17 cellular contexts compared by ENCODE assay signal in the genomic region with DNA sequence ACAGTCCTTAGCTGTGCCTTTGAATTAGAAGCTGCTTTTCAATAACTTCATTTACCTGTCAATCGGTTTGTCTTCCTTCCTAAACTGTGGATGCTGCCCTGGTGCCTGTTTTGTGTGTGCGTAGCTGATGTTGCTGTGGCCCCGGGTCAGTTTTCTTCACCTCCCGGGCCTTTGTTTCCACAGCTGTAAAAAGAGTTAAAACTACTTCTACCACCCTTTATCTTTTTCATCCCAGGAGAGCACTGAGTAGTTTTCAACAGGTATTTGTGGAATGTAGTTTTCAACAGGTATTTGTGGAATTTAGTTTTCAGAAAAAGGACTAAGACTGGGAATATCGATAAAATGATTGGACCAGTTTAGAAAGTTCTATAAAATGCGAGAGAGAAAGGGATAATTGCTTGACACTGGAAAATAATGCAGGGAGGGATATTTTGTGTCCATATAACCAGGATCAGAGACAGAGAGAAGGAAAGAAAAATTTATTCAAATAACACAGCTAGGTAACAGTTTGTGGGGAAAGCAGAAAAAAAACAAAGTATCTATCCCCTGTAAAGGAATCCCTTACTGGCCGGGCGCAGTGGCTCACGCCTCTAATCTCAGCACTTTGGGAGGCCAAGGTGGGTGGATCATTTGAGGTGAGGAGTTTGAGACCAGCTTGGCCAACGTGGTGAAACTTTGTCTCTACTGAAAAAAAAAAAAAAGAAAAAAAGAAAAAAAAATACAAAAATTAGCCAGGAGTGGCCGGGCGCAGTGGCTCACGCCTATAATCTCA. TPM values are rescaled to one million over a fixed set of nuclear protein-coding genes. Genes with fewer than 3 reads are reported as not detected.
DNase-seq lines count a peak whose midpoint lies in the region; ATAC-seq and TF ChIP-seq lines count a peak whose summit lies in the region.
"Had no signal": no experiment of that assay in that cellular context is flagged by ENCODE, and none has a peak within 500 bp of the region (broad histone marks: within the 10 kb centered on the region; RNA-seq: fewer than 3 reads in every experiment).

No MANE protein-coding gene starts in this region.

- peaks cover 2% of the 10 kb centered on the region for H3K36me3 Mint-ChIP-seq in T-helper 2 cell treated with Interferon-gamma antibody and Interleukin-4, amounts not matched to agents 5 μg/mL and 100 μg/mL, for 36 hours (ENCODE audit: low read depth)
- H3K36me3 Mint-ChIP-seq in WTC11 (no peaks in the 10 kb centered on the region), mesothelial cell of epicardium (peaks cover 7% of the 10 kb centered on the region)
- H3K36me3 Mint-ChIP-seq: CD14-positive monocyte had no signal

- H3K4me1 Mint-ChIP-seq in T-helper 2 cell treated with Interferon-gamma antibody and Interleukin-4, amounts not matched to agents 5 μg/mL and 100 μg/mL, for 36 hours (ENCODE audit: low read depth): no peaks in the 10 kb centered on the region
- H3K4me1 Mint-ChIP-seq in WTC11 (peaks cover 32% of the 10 kb centered on the region), mesothelial cell of epicardium (peaks cover 16% of the 10 kb centered on the region)

- peak; percentile 1 for DNase-seq in T-helper 2 cell treated with Interferon-gamma antibody and Interleukin-4, amounts not matched to agents 5 μg/mL and 100 μg/mL, for 36 hours (ENCODE audit: low spot score)
- DNase-seq in T-helper 2 cell (no peak), WTC11 (ENCODE audit: low spot score) (no peak), mesothelial cell of epicardium (ENCODE audit: low spot score in 2 of 2, unreplicated experiment in 2 of 2) (no peak), DMS79 (lab: John Stamatoyannopoulos, UW) (no peak), esophagus squamous epithelium (lab: John Stamatoyannopoulos, UW) (no peak), SJCRH30 (no peak)
- DNase-seq: GOT3, IMR-90, NCI-H1436, NCI-H2029 treated with DMSO at 0.1 percent for 48 hours, NCI-H2171, NCI-H526 had no signal

- no peak overlapping the region for H3K4me3 Mint-ChIP-seq in T-helper 2 cell treated with Interferon-gamma antibody and Interleukin-4, amounts not matched to agents 5 μg/mL and 100 μg/mL, for 36 hours
- H3K4me3 Mint-ChIP-seq in WTC11 (no peak overlapping the region), mesothelial cell of epicardium (no peak overlapping the region)

- no peak overlapping the region for H3K27ac Mint-ChIP-seq in T-helper 2 cell treated with Interferon-gamma antibody and Interleukin-4, amounts not matched to agents 5 μg/mL and 100 μg/mL, for 36 hours
- H3K27ac Mint-ChIP-seq in WTC11 (peak overlapping the region; percentile 78), mesothelial cell of epicardium (peak overlapping the region; percentile 94)
- H3K27ac Mint-ChIP-seq: CD14-positive monocyte had no signal

- ATAC-seq in WTC11: peak; percentile 46
- ATAC-seq in HG03521 (IDR thresholded peaks at IDR 0.05; ENCODE audit: unreplicated experiment): no peak

- H3K9me3 Mint-ChIP-seq in T-helper 2 cell treated with Interferon-gamma antibody and Interleukin-4, amounts not matched to agents 5 μg/mL and 100 μg/mL, for 36 hours: no peaks in the 10 kb centered on the region
- no peaks in the 10 kb centered on the region for H3K9me3 Mint-ChIP-seq in WTC11
- no peaks in the 10 kb centered on the region for H3K9me3 Mint-ChIP-seq in mesothelial cell of epicardium

- H3K27ac ChIP-seq in esophagus squamous epithelium (no peak overlapping the region), SJCRH30 (no peak overlapping the region)
- H3K27ac ChIP-seq: 22Rv1 had no signal

- 70 to 82% methylated on average over 10 to 13 of the region's 13 CpGs for whole genome bisulfite sequencing in esophagus squamous epithelium, 2 donors

- peaks cover 11% of the 10 kb centered on the region for H3K27me3 Mint-ChIP-seq in T-helper 2 cell treated with Interferon-gamma antibody and Interleukin-4, amounts not matched to agents 5 μg/mL and 100 μg/mL, for 36 hours (ENCODE audit: low read depth)
- H3K27me3 Mint-ChIP-seq in WTC11 (ENCODE audit: low read depth): no peaks in the 10 kb centered on the region
- no peaks in the 10 kb centered on the region for H3K27me3 Mint-ChIP-seq in mesothelial cell of epicardium (ENCODE audit: low read depth)

- intact Hi-C loops in esophagus squamous epithelium (cut with DNase I): no loop called here

- H3K9me3 ChIP-seq in esophagus squamous epithelium: no peaks in the 10 kb centered on the region
- no peaks in the 10 kb centered on the region for H3K9me3 ChIP-seq in SJCRH30 (replicated peaks)

- POLR2A ChIA-PET in WTC11 (lab: Charles Lee): interaction anchor here (0.6 to 1.6 kb wide), 4 partner anchors 12 to 39 kb away, joined by 3 to 6 read pairs (median 3); a partner anchor contains a TSS

- TF ChIP-seq CTCF in WTC11 (IDR thresholded peaks at IDR 0.05) (no peak), mesothelial cell of epicardium (IDR thresholded peaks at IDR 0.05; ENCODE audit: unreplicated experiment) (no peak), esophagus squamous epithelium (IDR thresholded peaks at IDR 0.05) (no peak)

- no peak for TF ChIP-seq POLR2A in esophagus squamous epithelium (IDR thresholded peaks at IDR 0.05)

- H3K36me3 ChIP-seq in esophagus squamous epithelium: no peaks in the 10 kb centered on the region
- peaks cover 2% of the 10 kb centered on the region; the same call in 1 of the 2 replicates for H3K36me3 ChIP-seq in SJCRH30

- H3K27me3 ChIP-seq in esophagus squamous epithelium (peaks cover 0 to 42% (median 2%) of the 10 kb centered on the region in 4 donors), SJCRH30 (no peaks in the 10 kb centered on the region)

- CTCF ChIA-PET in WTC11 (lab: Charles Lee): interaction anchor here (0.8 to 1.6 kb wide), 3 partner anchors 23 to 214 kb away, joined by 3 to 5 read pairs (median 4); no protein-coding TSS in a partner anchor

- H3K4me3 ChIP-seq in esophagus squamous epithelium: no peak overlapping the region
- no peak overlapping the region for H3K4me3 ChIP-seq in SJCRH30

- H3K4me1 ChIP-seq in esophagus squamous epithelium (peaks cover 0 to 9% (median 0%) of the 10 kb centered on the region in 3 donors), SJCRH30 (no peaks in the 10 kb centered on the region)

TF ChIP-seq in WTC11, 78 proteins besides CTCF, POLR2A, EP300 and RAD21:
- TF ChIP-seq, protein P1, sequence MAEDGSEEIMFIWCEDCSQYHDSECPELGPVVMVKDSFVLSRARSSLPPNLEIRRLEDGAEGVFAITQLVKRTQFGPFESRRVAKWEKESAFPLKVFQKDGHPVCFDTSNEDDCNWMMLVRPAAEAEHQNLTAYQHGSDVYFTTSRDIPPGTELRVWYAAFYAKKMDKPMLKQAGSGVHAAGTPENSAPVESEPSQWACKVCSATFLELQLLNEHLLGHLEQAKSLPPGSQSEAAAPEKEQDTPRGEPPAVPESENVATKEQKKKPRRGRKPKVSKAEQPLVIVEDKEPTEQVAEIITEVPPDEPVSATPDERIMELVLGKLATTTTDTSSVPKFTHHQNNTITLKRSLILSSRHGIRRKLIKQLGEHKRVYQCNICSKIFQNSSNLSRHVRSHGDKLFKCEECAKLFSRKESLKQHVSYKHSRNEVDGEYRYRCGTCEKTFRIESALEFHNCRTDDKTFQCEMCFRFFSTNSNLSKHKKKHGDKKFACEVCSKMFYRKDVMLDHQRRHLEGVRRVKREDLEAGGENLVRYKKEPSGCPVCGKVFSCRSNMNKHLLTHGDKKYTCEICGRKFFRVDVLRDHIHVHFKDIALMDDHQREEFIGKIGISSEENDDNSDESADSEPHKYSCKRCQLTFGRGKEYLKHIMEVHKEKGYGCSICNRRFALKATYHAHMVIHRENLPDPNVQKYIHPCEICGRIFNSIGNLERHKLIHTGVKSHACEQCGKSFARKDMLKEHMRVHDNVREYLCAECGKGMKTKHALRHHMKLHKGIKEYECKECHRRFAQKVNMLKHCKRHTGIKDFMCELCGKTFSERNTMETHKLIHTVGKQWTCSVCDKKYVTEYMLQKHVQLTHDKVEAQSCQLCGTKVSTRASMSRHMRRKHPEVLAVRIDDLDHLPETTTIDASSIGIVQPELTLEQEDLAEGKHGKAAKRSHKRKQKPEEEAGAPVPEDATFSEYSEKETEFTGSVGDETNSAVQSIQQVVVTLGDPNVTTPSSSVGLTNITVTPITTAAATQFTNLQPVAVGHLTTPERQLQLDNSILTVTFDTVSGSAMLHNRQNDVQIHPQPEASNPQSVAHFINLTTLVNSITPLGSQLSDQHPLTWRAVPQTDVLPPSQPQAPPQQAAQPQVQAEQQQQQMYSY (CRISPR knock-in tag; IDR thresholded peaks at IDR 0.05): peak; percentile 81
- TF ChIP-seq ZNF121 (CRISPR knock-in tag; IDR thresholded peaks at IDR 0.05) (no peak), ETV6 (CRISPR knock-in tag; IDR thresholded peaks at IDR 0.05) (no peak), ZBTB21 (CRISPR knock-in tag; IDR thresholded peaks at IDR 0.05; ENCODE audit: borderline replicate concordance) (no peak), FOXP1 (CRISPR knock-in tag; IDR thresholded peaks at IDR 0.05; ENCODE audit: borderline replicate concordance) (no peak)
- TF ChIP-seq, protein P2, sequence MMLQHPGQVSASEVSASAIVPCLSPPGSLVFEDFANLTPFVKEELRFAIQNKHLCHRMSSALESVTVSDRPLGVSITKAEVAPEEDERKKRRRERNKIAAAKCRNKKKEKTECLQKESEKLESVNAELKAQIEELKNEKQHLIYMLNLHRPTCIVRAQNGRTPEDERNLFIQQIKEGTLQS (CRISPR knock-in tag; conservative IDR thresholded peaks at IDR 0.05): no peak

RNA-seq across cellular contexts. Expression of a gene that starts 15.9 kb away (rescaled TPM):
- 129 to 165 TPM (median 164 TPM) in 3 replicates for total RNA-seq in WTC11 (2021)
- total RNA-seq in mesothelial cell of epicardium: 84.3 to 91.3 TPM (median 89.1 TPM) in 3 replicates
- total RNA-seq in esophagus squamous epithelium: 1 to 10 TPM; 1.3 to 9.3 (median 7.2) TPM
- total RNA-seq in SJCRH30 (2014; rRNA removed; shearing (Covaris generic)): 105 and 120 TPM in 2 replicates

RNA-seq across cellular contexts. Expression of a gene that starts 45.6 kb away (rescaled TPM):
- 110 to 144 TPM (median 133 TPM) in 3 replicates for total RNA-seq in WTC11 (2021)
- total RNA-seq in mesothelial cell of epicardium: 154 to 165 TPM (median 162 TPM) in 3 replicates
- total RNA-seq in esophagus squamous epithelium: 10 to 100 TPM; 23.7 to 54.0 (median 38.9) TPM
- total RNA-seq in SJCRH30 (2014; rRNA removed; shearing (Covaris generic)): 50.0 and 51.2 TPM in 2 replicates
- total RNA-seq: SK-MEL-5 had no signal
